Comparison of ENCODE assay signal across 1 cellular context in genomic region chr6:28225056-28225834, GRCh38.
TF ChIP-seq lines count a peak whose summit lies in the region.

Gene ZSCAN9 (plus strand): TSS chr6:28225275. CDS start chr6:28227085, 1,810 bp downstream.

TF ChIP-seq in WTC11, 78 proteins besides CTCF, POLR2A, EP300 and RAD21 (continued from another document):
- no peak for TF ChIP-seq USF2 (CRISPR knock-in tag; IDR thresholded peaks at IDR 0.05)
- no peak for TF ChIP-seq JUN (CRISPR knock-in tag; IDR thresholded peaks at IDR 0.05)
- no peak for TF ChIP-seq ZNF396 (CRISPR knock-in tag; IDR thresholded peaks at IDR 0.05; ENCODE audit: borderline replicate concordance)
- no peak for TF ChIP-seq EMX1 (CRISPR knock-in tag; IDR thresholded peaks at IDR 0.05)
- no peak for TF ChIP-seq ATF1 (CRISPR knock-in tag; IDR thresholded peaks at IDR 0.05)
- TF ChIP-seq RORB (CRISPR knock-in tag; IDR thresholded peaks at IDR 0.05): no peak
- no peak for TF ChIP-seq NR1H2 (CRISPR knock-in tag; IDR thresholded peaks at IDR 0.05)
- no peak for TF ChIP-seq NFATC4 (CRISPR knock-in tag; IDR thresholded peaks at IDR 0.05)
- TF ChIP-seq ZNF317 (CRISPR knock-in tag; IDR thresholded peaks at IDR 0.05; ENCODE audit: borderline replicate concordance, low read depth): no peak
- TF ChIP-seq ZSCAN18 (CRISPR knock-in tag; IDR thresholded peaks at IDR 0.05): no peak
- TF ChIP-seq SP1 (CRISPR knock-in tag; conservative IDR thresholded peaks at IDR 0.05): peak; percentile 45
- TF ChIP-seq RELA (CRISPR knock-in tag; IDR thresholded peaks at IDR 0.05; ENCODE audit: borderline replicate concordance): no peak
- no peak for TF ChIP-seq SOX15 (CRISPR knock-in tag; IDR thresholded peaks at IDR 0.05)
- TF ChIP-seq PRDM15 (CRISPR knock-in tag; IDR thresholded peaks at IDR 0.05): no peak
- no peak for TF ChIP-seq ATF2 (CRISPR knock-in tag; IDR thresholded peaks at IDR 0.05; ENCODE audit: borderline replicate concordance, low read depth)
- no peak for TF ChIP-seq OVOL2 (CRISPR knock-in tag; IDR thresholded peaks at IDR 0.05; ENCODE audit: borderline replicate concordance)
- no peak for TF ChIP-seq NFYB (CRISPR knock-in tag; conservative IDR thresholded peaks at IDR 0.05; ENCODE audit: low read depth)
- no peak for TF ChIP-seq AFF4 (CRISPR knock-in tag; IDR thresholded peaks at IDR 0.05; ENCODE audit: borderline replicate concordance)
- no peak for TF ChIP-seq ELF4 (CRISPR knock-in tag; IDR thresholded peaks at IDR 0.05; ENCODE audit: low read depth)
- TF ChIP-seq FOXP4 (CRISPR knock-in tag; IDR thresholded peaks at IDR 0.05): no peak
- TF ChIP-seq CDX4 (CRISPR knock-in tag; IDR thresholded peaks at IDR 0.05; ENCODE audit: borderline replicate concordance): no peak
- TF ChIP-seq GABPB1 (CRISPR knock-in tag; IDR thresholded peaks at IDR 0.05): peak; percentile 88
- TF ChIP-seq TCF7 (CRISPR knock-in tag; IDR thresholded peaks at IDR 0.05; ENCODE audit: low read depth): no peak
- no peak for TF ChIP-seq SMAD3 (CRISPR knock-in tag; IDR thresholded peaks at IDR 0.05; ENCODE audit: borderline replicate concordance)
- TF ChIP-seq ZMAT4 (CRISPR knock-in tag; IDR thresholded peaks at IDR 0.05): no peak
- no peak for TF ChIP-seq PREB (CRISPR knock-in tag; IDR thresholded peaks at IDR 0.05; ENCODE audit: borderline replicate concordance)
- TF ChIP-seq ZBTB43 (CRISPR knock-in tag; IDR thresholded peaks at IDR 0.05): peak; percentile 44; the same call in 1 of the 2 replicates
